ENCODE assay signal across 8 cellular contexts in the genomic region with DNA sequence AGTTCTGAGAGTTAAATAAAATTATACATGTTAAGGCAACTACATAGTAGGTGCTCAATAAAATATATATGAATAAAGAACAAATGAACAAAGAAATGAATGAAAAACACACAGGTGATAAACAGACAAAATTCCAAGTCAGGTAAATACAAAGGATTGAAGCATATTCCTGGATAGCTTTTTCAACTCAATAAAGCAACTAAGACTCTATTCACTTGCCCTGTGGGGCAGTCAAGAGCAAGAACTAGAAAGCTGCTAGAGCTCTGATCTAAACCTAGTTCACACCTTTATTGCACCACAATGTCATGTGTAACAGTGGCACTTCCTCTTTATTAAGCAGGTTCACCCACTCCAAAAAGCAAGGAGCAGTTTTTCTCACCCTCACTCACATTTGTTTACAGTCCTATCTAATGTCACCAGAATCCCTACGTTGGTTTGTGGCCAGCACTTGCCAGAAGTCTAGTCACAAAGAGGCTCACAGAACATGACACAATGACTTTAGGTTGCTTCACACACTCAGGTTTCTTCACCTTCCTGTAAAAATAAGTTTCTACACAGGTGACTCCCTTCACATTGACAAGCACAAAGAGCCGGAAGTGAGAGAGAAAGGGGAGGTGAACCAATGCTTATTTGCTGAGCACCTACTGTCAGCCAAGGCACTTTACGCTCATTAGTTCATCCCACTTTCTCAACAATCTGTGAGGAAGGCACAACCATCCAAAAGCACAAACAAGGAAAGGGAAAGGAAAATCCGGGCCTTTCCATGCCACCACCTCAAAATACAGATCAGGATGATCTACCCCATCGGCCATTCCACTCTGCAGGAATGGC.
A peak's percentile ranks its signal among the peaks of the same experiment; 100 is the strongest.
DNase-seq lines count a peak whose midpoint lies in the region; ATAC-seq, FAIRE-seq and TF ChIP-seq lines count a peak whose summit lies in the region.

No MANE protein-coding gene starts in this region.

- peak overlapping the region; percentile 86 to 98 for H3K27ac Mint-ChIP-seq in T-cell
- H3K27ac Mint-ChIP-seq in central memory CD8-positive, alpha-beta T cell (ENCODE audit: low read depth): peak overlapping the region; percentile 96

- H3K4me3 Mint-ChIP-seq in T-cell: peak overlapping the region; percentile 71 to 80 (median 75)
- H3K4me3 Mint-ChIP-seq in central memory CD8-positive, alpha-beta T cell: peak overlapping the region; percentile 78

- no peaks in the 10 kb centered on the region for H3K9me3 Mint-ChIP-seq in T-cell
- H3K9me3 Mint-ChIP-seq in central memory CD8-positive, alpha-beta T cell: no peaks in the 10 kb centered on the region

- TF ChIP-seq POLR2A in gastroesophageal sphincter (IDR thresholded peaks at IDR 0.05): no peak

- peaks cover 0 to 68% of the 10 kb centered on the region in 2 donors for H3K36me3 ChIP-seq in gastroesophageal sphincter

- no peaks in the 10 kb centered on the region for H3K4me1 ChIP-seq in gastroesophageal sphincter

- CTCF ChIA-PET in T-cell (lab: Charles Lee): interaction anchor here (0.6 to 5.1 kb wide), 16 partner anchors 8 to 79 kb away, joined by 3 to 99 read pairs (median 5); a partner anchor contains a TSS

- peaks cover 49% of the 10 kb centered on the region for H3K36me3 Mint-ChIP-seq in T-cell
- H3K36me3 Mint-ChIP-seq in central memory CD8-positive, alpha-beta T cell (ENCODE audit: insufficient read depth): peaks cover 25% of the 10 kb centered on the region

- POLR2A ChIA-PET in T-cell (lab: Charles Lee): interaction anchor here in 1 of 2 donors (0.6 to 1.0 kb wide), 5 partner anchors 37 to 844 kb away, joined by 3 to 12 read pairs (median 3); a partner anchor contains a TSS

- H3K9me3 ChIP-seq in gastroesophageal sphincter: no peaks in the 10 kb centered on the region

- H3K27me3 ChIP-seq in gastroesophageal sphincter: no peaks in the 10 kb centered on the region

- H3K27ac ChIP-seq in gastroesophageal sphincter: no peak overlapping the region

- TF ChIP-seq EP300 in gastroesophageal sphincter (IDR thresholded peaks at IDR 0.05): no peak

- H3K4me1 Mint-ChIP-seq in T-cell: peaks cover 94 to 95% (median 94%) of the 10 kb centered on the region in 3 donors
- H3K4me1 Mint-ChIP-seq in central memory CD8-positive, alpha-beta T cell: peaks cover 76% of the 10 kb centered on the region

- H3K27me3 Mint-ChIP-seq in T-cell: no peaks in the 10 kb centered on the region
- no peaks in the 10 kb centered on the region for H3K27me3 Mint-ChIP-seq in central memory CD8-positive, alpha-beta T cell

- peak; percentile 56 for ATAC-seq in GM19043 (IDR thresholded peaks at IDR 0.05; ENCODE audit: low read depth, unreplicated experiment)
- ATAC-seq in HG03097 (IDR thresholded peaks at IDR 0.05; ENCODE audit: low FRiP score, unreplicated experiment): peak; percentile 60
- ATAC-seq in T-cell (replicated peaks in 1 of 4): peak; percentile 77 to 81 (median 77)
- ATAC-seq in central memory CD8-positive, alpha-beta T cell (replicated peaks; ENCODE audit: extremely low read depth, poor library complexity, severe bottlenecking): peak; percentile 82
- no peak for ATAC-seq in gastroesophageal sphincter

- DNase-seq in T-cell: peak; percentile 51 to 92 (median 78)
- peak; percentile 41 to 87 for DNase-seq in central memory CD8-positive, alpha-beta T cell (ENCODE audit: low spot score in 2 of 2)
- DNase-seq in stimulated activated CD4-positive, alpha-beta T cell treated with anti-CD3 and anti-CD28 coated beads, Interleukin-15, amount 100 ng/mL, for 48 hours (ENCODE audit: low read depth in 2 of 2): peak; percentile 48 to 61
- no peak for DNase-seq in HTR-8/SVneo (ENCODE audit: insufficient read length, low spot score)
- no peak for DNase-seq in A172 (ENCODE audit: low spot score)

- no peak overlapping the region for H3K4me3 ChIP-seq in gastroesophageal sphincter

- 72 to 75% methylated on average over 3 to 5 of the region's 5 CpGs for WGBS in gastroesophageal sphincter (ENCODE audit: low coverage in 1 of 2), 2 donors

- no peak for FAIRE-seq in HTR-8/SVneo (lab: Jason Lieb, UNC)

- no peak for TF ChIP-seq CTCF in gastroesophageal sphincter (IDR thresholded peaks at IDR 0.05)

Comparison
In these comparisons a context has a peak if more than half of its experiments do, and no peak if none do; other contexts are left out.
1. DNase-seq: peak in T-cell (34 of 34), central memory CD8-positive, alpha-beta T cell (2 of 2) and stimulated activated CD4-positive, alpha-beta T cell treated with anti-CD3 and anti-CD28 coated beads, Interleukin-15, amount 100 ng/mL, for 48 hours (2 of 2); none in HTR-8/SVneo (single experiment) and A172 (single experiment).